9 cellular contexts compared by ENCODE assay signal in genomic region chr15:47185222-47185800, GRCh38.
DNase-seq lines count a peak whose midpoint lies in the region; ATAC-seq and TF ChIP-seq lines count a peak whose summit lies in the region.
"Had no signal": no experiment of that assay in that cellular context is flagged by ENCODE, and none has a peak within 500 bp of the region (broad histone marks: within the 10 kb centered on the region; RNA-seq: fewer than 3 reads in every experiment).

No MANE protein-coding gene starts in this region.

- H3K4me3 ChIP-seq in heart right ventricle = peak overlapping the region; percentile 27 to 60 (median 53)
- peak overlapping the region; percentile 57 for H3K4me3 ChIP-seq in astrocyte of the cerebellum (ENCODE audit: low read depth, low read length)
- peak overlapping the region; percentile 56 for H3K4me3 ChIP-seq in mesodermal cell (ENCODE audit: extremely low read depth, insufficient read depth, low read length, poor library complexity, severe bottlenecking)
- H3K4me3 ChIP-seq in upper lobe of right lung = peak overlapping the region; percentile 39

- H3K36me3 ChIP-seq in heart right ventricle = no peaks in the 10 kb centered on the region
- H3K36me3 ChIP-seq in mesodermal cell (ENCODE audit: control insufficient read depth, insufficient read depth, low read length) = no peaks in the 10 kb centered on the region
- no peaks in the 10 kb centered on the region for H3K36me3 ChIP-seq in upper lobe of right lung

- in situ Hi-C loops in astrocyte of the cerebellum (cut with HindIII; ENCODE audit: low sequenced_read_pairs) = loop anchor here (25.0 kb wide), 1 partner anchor 1102 kb away; no protein-coding TSS in a partner anchor

- TF ChIP-seq CTCF in heart right ventricle (IDR thresholded peaks at IDR 0.05) (no peak), astrocyte of the cerebellum (IDR thresholded peaks at IDR 0.05; ENCODE audit: low read depth, low read length, missing control alignments) (no peak), upper lobe of right lung (IDR thresholded peaks at IDR 0.05) (no peak)

- H3K9me3 ChIP-seq in heart right ventricle = no peaks in the 10 kb centered on the region
- H3K9me3 ChIP-seq in mesodermal cell (ENCODE audit: control insufficient read depth, low read length) = no peaks in the 10 kb centered on the region
- no peaks in the 10 kb centered on the region for H3K9me3 ChIP-seq in upper lobe of right lung

- intact Hi-C loops in heart right ventricle (cut with DNase I) = no loop called here
- intact Hi-C loops in left ventricle myocardium superior (cut with micrococcal nuclease) = no loop called here
- intact Hi-C loops in upper lobe of right lung (cut with DNase I) = no loop called here

- ATAC-seq in heart right ventricle (no peak), left ventricle myocardium superior (no peak), upper lobe of right lung (no peak), HG02970 (IDR thresholded peaks at IDR 0.05; ENCODE audit: low FRiP score, unreplicated experiment) (no peak), GM18519 (IDR thresholded peaks at IDR 0.05; ENCODE audit: low FRiP score, unreplicated experiment) (no peak)

- DNase-seq in heart right ventricle (no peak), left ventricle myocardium superior (no peak), astrocyte of the cerebellum (ENCODE audit: low read depth) (no peak), upper lobe of right lung (no peak), NCI-H1930 (lab: John Stamatoyannopoulos, UW) (no peak)
- DNase-seq: foreskin keratinocyte had no signal

- H3K27ac ChIP-seq in heart right ventricle = no peak overlapping the region
- H3K27ac ChIP-seq in mesodermal cell (ENCODE audit: low read depth, low read length, severe bottlenecking) = no peak overlapping the region
- H3K27ac ChIP-seq in upper lobe of right lung = no peak overlapping the region
- H3K27ac ChIP-seq: foreskin keratinocyte had no signal

- peaks cover 0 to 21% (median 15%) of the 10 kb centered on the region in 9 donors for H3K4me1 ChIP-seq in heart right ventricle
- H3K4me1 ChIP-seq in mesodermal cell (ENCODE audit: control insufficient read depth, insufficient read depth, low read length, poor library complexity, severe bottlenecking) = no peaks in the 10 kb centered on the region
- peaks cover 6% of the 10 kb centered on the region for H3K4me1 ChIP-seq in upper lobe of right lung
- H3K4me1 ChIP-seq: foreskin keratinocyte had no signal

- peaks cover 0 to 79% (median 55%) of the 10 kb centered on the region in 7 donors for H3K27me3 ChIP-seq in heart right ventricle
- H3K27me3 ChIP-seq in upper lobe of right lung = peaks cover 55% of the 10 kb centered on the region

- WGBS in heart right ventricle, 2 donors = 19 to 20% methylated on average over 15 of the region's 15 CpGs
- 9 to 16% methylated on average over 10 to 12 of the region's 15 CpGs for WGBS in mesodermal cell (ENCODE audit: insufficient coverage in 2 of 2), 2 experiments
